28 cellular contexts compared by ENCODE assay signal in genomic region chr10:29306688-29307087, GRCh38. TPM values are rescaled to one million over a fixed set of nuclear protein-coding genes. Genes with fewer than 3 reads are reported as not detected.
"Had no signal": no experiment of that assay in that cellular context is flagged by ENCODE, and none has a peak within 500 bp of the region (broad histone marks: within the 10 kb centered on the region; RNA-seq: fewer than 3 reads in every experiment).

No MANE protein-coding gene starts in this region.

- H3K27ac ChIP-seq: Peyer's patch, RWPE1, SJCRH30, WERI-Rb-1 had no signal

- H3K4me1 ChIP-seq: SJCRH30 had no signal

- H3K9me3 ChIP-seq: Peyer's patch, SJCRH30, SK-N-SH had no signal

- H3K4me3 ChIP-seq: K562, Peyer's patch, SJCRH30 had no signal

- ATAC-seq: activated CD4-positive, alpha-beta T cell treated with anti-CD3 and anti-CD28 coated beads for 36 hours; activated T-cell treated with anti-CD3 and anti-CD28 coated beads, Interleukin-2, amount 50 U/mL, for 72 hours; K562 had no signal

- DNase-seq: activated CD4-positive, alpha-beta memory T cell treated with anti-CD3 and anti-CD28 coated beads, Interleukin-2, amount 10 ng/mL, durations not matched to agents 7 days and 5 days; activated CD4-positive, alpha-beta T cell treated with anti-CD3 and anti-CD28 coated beads for 36 hours; activated CD4-positive, alpha-beta T cell treated with anti-CD3 and anti-CD28 coated beads, Interleukin-2, amount 50 U/mL, for 1 hour; activated CD8-positive, alpha-beta memory T cell treated with anti-CD3 and anti-CD28 coated beads, Interleukin-2, amount 50 U/mL, for 4 hours; activated gamma-delta T cell treated with Interleukin-2 at 50 U/mL for 16 hours; activated naive CD4-positive, alpha-beta T cell treated with anti-CD3 and anti-CD28 coated beads, Interleukin-2, amount 10 ng/mL, durations not matched to agents 7 days and 5 days; activated naive CD8-positive, alpha-beta T cell treated with anti-CD3 and anti-CD28 coated beads for 36 hours; activated T-cell treated with anti-CD3 and anti-CD28 coated beads, Interleukin-2, amount 50 U/mL, for 72 hours; anterior cingulate cortex; Karpas-422; MM.1S; NCI-H1048; NCI-H1930; NCI-H345; NCI-H510A; NCI-H526 treated with DMSO at 0.1 percent for 48 hours; Peyer's patch; Right ventricle myocardium superior; SJCRH30; SK-N-SH; T-helper 1 cell; WERI-Rb-1 had no signal

- H3K27me3 ChIP-seq: Peyer's patch, SJCRH30 had no signal

- H3K36me3 ChIP-seq: Peyer's patch, SJCRH30, WERI-Rb-1 had no signal

RNA-seq across cellular contexts. Expression of gene LYZL1, which starts 17.8 kb away (rescaled TPM):
- total RNA-seq: activated CD4-positive, alpha-beta memory T cell treated with anti-CD3 and anti-CD28 coated beads, Interleukin-2, amount 10 ng/mL, durations not matched to agents 7 days and 5 days; activated CD4-positive, alpha-beta T cell treated with anti-CD3 and anti-CD28 coated beads for 36 hours; activated naive CD8-positive, alpha-beta T cell treated with anti-CD3 and anti-CD28 coated beads for 36 hours; activated T-cell treated with anti-CD3 and anti-CD28 coated beads, Interleukin-2, amount 50 U/mL, for 72 hours; activated T-helper 2 cell treated with anti-CD3 and anti-CD28 coated beads, Interferon-gamma antibody, Interleukin-2, Interleukin-4, amounts not matched to agents 10 μg/mL and 5 μg/mL and 100 μg/mL, durations not matched to agents 14 hours and 24 hours and 36 hours; cardiac septum; K562; Peyer's patch; Right ventricle myocardium superior; SJCRH30; T-helper 2 cell treated with Interferon-gamma antibody and Interleukin-4, amounts not matched to agents 100 ng/mL and 5 ng/mL, for 36 hours had no signal
- polyA plus RNA-seq: adipose tissue, K562, SK-N-SH had no signal
